ENCODE assay signal across 1 cellular context in the genomic region with DNA sequence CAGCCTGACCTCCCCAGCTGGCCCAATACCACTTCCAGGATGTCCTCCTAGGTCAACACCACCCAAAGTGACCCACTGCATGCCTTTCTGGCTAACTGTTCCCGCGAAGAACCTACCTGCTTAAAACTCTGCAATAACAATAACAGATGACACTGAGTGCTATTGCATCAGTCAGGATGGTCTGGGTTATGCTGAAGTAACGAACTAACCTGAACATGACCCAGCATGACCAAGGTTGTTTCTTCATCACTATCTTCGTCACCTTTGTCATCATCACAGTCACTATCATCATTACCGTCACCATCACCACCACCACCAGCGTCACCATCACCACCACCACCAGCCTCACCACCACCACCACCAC.
TF ChIP-seq lines count a peak whose summit lies in the region.

No MANE protein-coding gene starts in this region.

TF ChIP-seq in HepG2, 621 proteins besides CTCF, POLR2A, EP300 and RAD21:
- TF ChIP-seq CEBPG (CRISPR knock-in tag; IDR thresholded peaks at IDR 0.05), result peak; percentile 29; the same call in 1 of the 2 replicates
- TF ChIP-seq, protein P1, sequence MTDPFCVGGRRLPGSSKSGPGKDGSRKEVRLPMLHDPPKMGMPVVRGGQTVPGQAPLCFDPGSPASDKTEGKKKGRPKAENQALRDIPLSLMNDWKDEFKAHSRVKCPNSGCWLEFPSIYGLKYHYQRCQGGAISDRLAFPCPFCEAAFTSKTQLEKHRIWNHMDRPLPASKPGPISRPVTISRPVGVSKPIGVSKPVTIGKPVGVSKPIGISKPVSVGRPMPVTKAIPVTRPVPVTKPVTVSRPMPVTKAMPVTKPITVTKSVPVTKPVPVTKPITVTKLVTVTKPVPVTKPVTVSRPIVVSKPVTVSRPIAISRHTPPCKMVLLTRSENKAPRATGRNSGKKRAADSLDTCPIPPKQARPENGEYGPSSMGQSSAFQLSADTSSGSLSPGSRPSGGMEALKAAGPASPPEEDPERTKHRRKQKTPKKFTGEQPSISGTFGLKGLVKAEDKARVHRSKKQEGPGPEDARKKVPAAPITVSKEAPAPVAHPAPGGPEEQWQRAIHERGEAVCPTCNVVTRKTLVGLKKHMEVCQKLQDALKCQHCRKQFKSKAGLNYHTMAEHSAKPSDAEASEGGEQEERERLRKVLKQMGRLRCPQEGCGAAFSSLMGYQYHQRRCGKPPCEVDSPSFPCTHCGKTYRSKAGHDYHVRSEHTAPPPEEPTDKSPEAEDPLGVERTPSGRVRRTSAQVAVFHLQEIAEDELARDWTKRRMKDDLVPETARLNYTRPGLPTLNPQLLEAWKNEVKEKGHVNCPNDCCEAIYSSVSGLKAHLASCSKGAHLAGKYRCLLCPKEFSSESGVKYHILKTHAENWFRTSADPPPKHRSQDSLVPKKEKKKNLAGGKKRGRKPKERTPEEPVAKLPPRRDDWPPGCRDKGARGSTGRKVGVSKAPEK (CRISPR knock-in tag; IDR thresholded peaks at IDR 0.05; ENCODE audit: borderline replicate concordance), result no peak
- no peak for TF ChIP-seq ZNF644 (CRISPR knock-in tag; IDR thresholded peaks at IDR 0.05; ENCODE audit: low read depth)
- TF ChIP-seq ZNF12 (CRISPR knock-in tag; IDR thresholded peaks at IDR 0.05), result peak; percentile 92
